ENCODE assay signal across 8 cellular contexts in genomic region chr11:22703040-22703439, GRCh38. TPM values are rescaled to one million over a fixed set of nuclear protein-coding genes. Genes with fewer than 3 reads are reported as not detected.
DNase-seq lines count a peak whose midpoint lies in the region; ATAC-seq, FAIRE-seq and TF ChIP-seq lines count a peak whose summit lies in the region.

No MANE protein-coding gene starts in this region.

- no peaks in the 10 kb centered on the region for H3K36me3 Mint-ChIP-seq in chondrocyte (ENCODE audit: low read depth)

- no peaks in the 10 kb centered on the region for H3K27me3 Mint-ChIP-seq in chondrocyte (ENCODE audit: low read depth)

- H3K27ac ChIP-seq in A549, result no peak overlapping the region
- no peak overlapping the region for H3K27ac ChIP-seq in substantia nigra (ENCODE audit: low read depth, low read length, poor library complexity, severe bottlenecking)
- H3K27ac ChIP-seq in ascending aorta, result no peak overlapping the region

- intact Hi-C loops in ascending aorta (cut with DNase I), result no loop called here

- WGBS in A549 (ENCODE audit: missing lambda C conversion rate), result 6% methylated on average over 3 of the region's 3 CpGs

- H3K9me3 ChIP-seq in A549, result no peaks in the 10 kb centered on the region
- no peaks in the 10 kb centered on the region for H3K9me3 ChIP-seq in ascending aorta

- TF ChIP-seq EP300 in A549 (IDR thresholded peaks at IDR 0.05), result no peak

- DNase-seq in A549 (ENCODE audit: low read depth in 1 of 2, low spot score in 1 of 2) (peak; percentile 3 to 50), NCI-H345 (lab: John Stamatoyannopoulos, UW) (peak; percentile 67), chondrocyte (ENCODE audit: low spot score) (no peak), myocyte (ENCODE audit: low read depth) (peak; percentile 30), substantia nigra (lab: John Stamatoyannopoulos, UW) (no peak), ascending aorta (ENCODE audit: low spot score in 2 of 2) (no peak)

- TF ChIP-seq POLR2A in A549 (IDR thresholded peaks at IDR 0.05; ENCODE audit: low read length), result no peak

- H3K27ac Mint-ChIP-seq in chondrocyte (ENCODE audit: unreplicated experiment), result peak overlapping the region; percentile 74

- H3K4me1 ChIP-seq in A549, result no peaks in the 10 kb centered on the region
- no peaks in the 10 kb centered on the region for H3K4me1 ChIP-seq in ascending aorta

- CTCF ChIA-PET in A549 (lab: Yijun Ruan, JAX), result interaction anchor here (1.0 kb wide), 1 partner anchor 10 kb away, joined by 3 read pairs; no protein-coding TSS in a partner anchor

- no peaks in the 10 kb centered on the region for H3K27me3 ChIP-seq in ascending aorta

- no peak for TF ChIP-seq RAD21 in A549 (conservative IDR thresholded peaks at IDR 0.05 in 1 of 2, IDR thresholded peaks at IDR 0.05 in 1 of 2)

- peak overlapping the region; percentile 20; the same call in 1 of the 3 replicates for H3K4me2 ChIP-seq in A549

- peaks cover 4% of the 10 kb centered on the region for H3K9me3 Mint-ChIP-seq in chondrocyte (ENCODE audit: low read depth)

- H3K4me3 ChIP-seq in A549, result no peak overlapping the region
- H3K4me3 ChIP-seq in ascending aorta, result no peak overlapping the region

- no peaks in the 10 kb centered on the region for H3K36me3 ChIP-seq in ascending aorta

- peak; percentile 54; a peak in 2 of 6 replicates for ATAC-seq in A549
- ATAC-seq in GM18909 (IDR thresholded peaks at IDR 0.05; ENCODE audit: poor library complexity, unreplicated experiment), result peak; percentile 61
- ATAC-seq in GM21717 (IDR thresholded peaks at IDR 0.05; ENCODE audit: unreplicated experiment), result no peak

- POLR2A ChIA-PET in A549 (lab: Yijun Ruan, JAX), result no interaction called here

- H3K4me1 Mint-ChIP-seq in chondrocyte (ENCODE audit: low read depth), result peaks cover 32% of the 10 kb centered on the region

- no peak for TF ChIP-seq CTCF in A549 (IDR thresholded peaks at IDR 0.05)
- TF ChIP-seq CTCF in chondrocyte (IDR thresholded peaks at IDR 0.05), result no peak
- TF ChIP-seq CTCF in ascending aorta (IDR thresholded peaks at IDR 0.05), result no peak

- H3K4me3 Mint-ChIP-seq in chondrocyte (ENCODE audit: unreplicated experiment), result no peak overlapping the region

- FAIRE-seq in A549 (lab: Jason Lieb, UNC), result peak; percentile 77

TF ChIP-seq in A549, 52 proteins besides CTCF, POLR2A, EP300 and RAD21:
- TF ChIP-seq GATA3 (IDR thresholded peaks at IDR 0.05; ENCODE audit: borderline replicate concordance) (no peak), KDM5A (IDR thresholded peaks at IDR 0.05) (no peak), HOXB5 (CRISPR knock-in tag; IDR thresholded peaks at IDR 0.05) (no peak), RFX5 (IDR thresholded peaks at IDR 0.05) (no peak), MYC (IDR thresholded peaks at IDR 0.05; ENCODE audit: borderline replicate concordance, low read length) (no peak), HMGXB4 (CRISPR knock-in tag; IDR thresholded peaks at IDR 0.05; ENCODE audit: borderline replicate concordance) (no peak), TFCP2L1 (CRISPR knock-in tag; IDR thresholded peaks at IDR 0.05) (no peak), CBX2 (IDR thresholded peaks at IDR 0.05; ENCODE audit: borderline replicate concordance, low read depth) (no peak), CEBPB (IDR thresholded peaks at IDR 0.05) (no peak), HEYL (CRISPR knock-in tag; IDR thresholded peaks at IDR 0.05) (no peak), PBX3 (IDR thresholded peaks at IDR 0.05) (no peak), MAZ (IDR thresholded peaks at IDR 0.05; ENCODE audit: borderline replicate concordance, low read depth, low read length) (no peak)

RNA-seq across cellular contexts. Expression of gene GAS2, which starts 36.6 kb away (rescaled TPM):
- polyA plus RNA-seq in A549 (2011; rRNA removed) (1.0 and 1.1 TPM in 2 replicates), A549 (2017; fragmentation: RNase III; extraction: RNeasy Plus Mini Kit Qiagen cat#74134 plus additional on column Dnase treatment) (0.72 to 0.95 TPM (median 0.84 TPM) in 3 replicates)
- 1.1 and 1.2 TPM in 2 replicates for polyA plus RNA-seq in A549 (2012; cell fraction: cytosol; rRNA removed)
- 0.86 and 1.1 TPM in 2 replicates for polyA plus RNA-seq in A549 (2012; cell fraction: nucleus; rRNA removed)
- 0.39 and 1.2 TPM in 2 replicates for polyA minus RNA-seq in A549 (2011; rRNA and poly(A)+ RNA removed)
- total RNA-seq in chondrocyte (1.2 to 1.7 TPM (median 1.6 TPM) in 3 replicates), myocyte (0.83 and 2.1 TPM in 2 replicates), ascending aorta (27.0 TPM)
- 0.15 TPM for polyA plus RNA-seq in myocyte (2012)

Comparison
In these comparisons a context has a peak if more than half of its experiments do, and no peak if none do; other contexts are left out.
1. DNase-seq: peak in A549 (2 of 2), NCI-H345 (single experiment) and myocyte (single experiment); none in chondrocyte (single experiment), substantia nigra (0 of 49) and ascending aorta (0 of 2).